ENCODE assay signal across 8 cellular contexts in genomic region chr9:114804504-114804903, GRCh38. TPM values are rescaled to one million over a fixed set of nuclear protein-coding genes. Genes with fewer than 3 reads are reported as not detected.
DNase-seq lines count a peak whose midpoint lies in the region; ATAC-seq and TF ChIP-seq lines count a peak whose summit lies in the region.

No MANE protein-coding gene starts in this region.

- peaks cover 24% of the 10 kb centered on the region for H3K27me3 Mint-ChIP-seq in activated CD8-positive, alpha-beta memory T cell treated with anti-CD3 and anti-CD28 coated beads, Interleukin-2, amount 10 ng/mL, durations not matched to agents 7 days and 5 days

- H2AFZ ChIP-seq in osteoblast (ENCODE audit: low read length): no peak overlapping the region

- H3K36me3 ChIP-seq in osteoblast (ENCODE audit: insufficient read depth, low read length): no peaks in the 10 kb centered on the region

- H3K36me3 Mint-ChIP-seq in activated CD8-positive, alpha-beta memory T cell treated with anti-CD3 and anti-CD28 coated beads, Interleukin-2, amount 10 ng/mL, durations not matched to agents 7 days and 5 days: peaks cover 5% of the 10 kb centered on the region

- no peak overlapping the region for H3K4me3 ChIP-seq in epithelial cell of esophagus (ENCODE audit: low read length)
- H3K4me3 ChIP-seq in osteoblast (ENCODE audit: insufficient read depth, low read length): no peak overlapping the region

- no peaks in the 10 kb centered on the region for H3K9me3 Mint-ChIP-seq in activated CD8-positive, alpha-beta memory T cell treated with anti-CD3 and anti-CD28 coated beads, Interleukin-2, amount 10 ng/mL, durations not matched to agents 7 days and 5 days (ENCODE audit: low read depth)

- no peaks in the 10 kb centered on the region for H4K20me1 ChIP-seq in osteoblast (ENCODE audit: insufficient read depth, low read length)

- H3K27me3 ChIP-seq in osteoblast (ENCODE audit: insufficient read depth, low read length): peaks cover 4% of the 10 kb centered on the region

- no peak overlapping the region for H3K27ac Mint-ChIP-seq in activated CD8-positive, alpha-beta memory T cell treated with anti-CD3 and anti-CD28 coated beads, Interleukin-2, amount 10 ng/mL, durations not matched to agents 7 days and 5 days

- no peak for TF ChIP-seq CTCF in epithelial cell of esophagus (IDR thresholded peaks at IDR 0.05; ENCODE audit: insufficient read depth, low read depth, low read length, missing control alignments)
- no peak for TF ChIP-seq CTCF in osteoblast (IDR thresholded peaks at IDR 0.05; ENCODE audit: extremely low read depth, low read depth, low read length)

- H3K4me1 Mint-ChIP-seq in activated CD8-positive, alpha-beta memory T cell treated with anti-CD3 and anti-CD28 coated beads, Interleukin-2, amount 10 ng/mL, durations not matched to agents 7 days and 5 days: peaks cover 23% of the 10 kb centered on the region

- DNase-seq in EL: peak; percentile 95
- peak; percentile 76 for DNase-seq in NOMO-1 treated with DMSO at 0.1 percent for 48 hours (lab: John Stamatoyannopoulos, UW; ENCODE audit: unreplicated experiment)
- DNase-seq in epithelial cell of esophagus (ENCODE audit: low read depth): peak; percentile 66
- peak; percentile 69 for DNase-seq in osteoblast (ENCODE audit: insufficient read length, low spot score, missing footprints)
- DNase-seq in activated effector memory CD4-positive, alpha-beta T cell treated with anti-CD3 and anti-CD28 coated beads, Interleukin-2, amount 50 U/mL, for 16 hours: no peak
- no peak for DNase-seq in NCI-H1417 treated with DMSO at 0.1 percent for 48 hours (lab: John Stamatoyannopoulos, UW)
- no peak for DNase-seq in activated CD8-positive, alpha-beta memory T cell treated with anti-CD3 and anti-CD28 coated beads, Interleukin-2, amount 10 ng/mL, durations not matched to agents 7 days and 5 days

- peak overlapping the region; percentile 17 for H3K27ac ChIP-seq in osteoblast (ENCODE audit: low read depth, low read length)

- peaks cover 28% of the 10 kb centered on the region for H3K4me1 ChIP-seq in osteoblast (ENCODE audit: insufficient read depth, low read length)

- no peak overlapping the region for H3K4me3 Mint-ChIP-seq in activated CD8-positive, alpha-beta memory T cell treated with anti-CD3 and anti-CD28 coated beads, Interleukin-2, amount 10 ng/mL, durations not matched to agents 7 days and 5 days

- CTCF ChIA-PET in activated CD8-positive, alpha-beta memory T cell treated with anti-CD3 and anti-CD28 coated beads, Interleukin-2, amount 10 ng/mL, durations not matched to agents 7 days and 5 days (lab: Charles Lee): no interaction called here

- no peaks in the 10 kb centered on the region for H3K9me3 ChIP-seq in osteoblast (ENCODE audit: low read depth, low read length)

- H3K79me2 ChIP-seq in osteoblast (ENCODE audit: insufficient read depth, low read length): no peaks in the 10 kb centered on the region

- no peak for ATAC-seq in HG02642 (IDR thresholded peaks at IDR 0.05; ENCODE audit: poor library complexity, unreplicated experiment)
- ATAC-seq in activated CD8-positive, alpha-beta memory T cell treated with anti-CD3 and anti-CD28 coated beads, Interleukin-2, amount 10 ng/mL, durations not matched to agents 7 days and 5 days: no peak

- H3K4me2 ChIP-seq in osteoblast (ENCODE audit: insufficient read depth, low read length): peak overlapping the region; percentile 22

RNA-seq across cellular contexts. Expression of gene TNFSF15, which starts 1.3 kb away (rescaled TPM):
- under 0.01 and 0.29 TPM in 2 replicates for total RNA-seq in osteoblast
- total RNA-seq in activated CD8-positive, alpha-beta memory T cell treated with anti-CD3 and anti-CD28 coated beads, Interleukin-2, amount 10 ng/mL, durations not matched to agents 7 days and 5 days: under 1 TPM; 0.06 to 0.16 TPM

Comparison
In these comparisons a context has a peak if more than half of its experiments do, and no peak if none do; other contexts are left out.
1. DNase-seq: peak in EL (single experiment), NOMO-1 treated with DMSO at 0.1 percent for 48 hours (single experiment), epithelial cell of esophagus (single experiment) and osteoblast (single experiment); none in activated effector memory CD4-positive, alpha-beta T cell treated with anti-CD3 and anti-CD28 coated beads, Interleukin-2, amount 50 U/mL, for 16 hours (single experiment), NCI-H1417 treated with DMSO at 0.1 percent for 48 hours (single experiment) and activated CD8-positive, alpha-beta memory T cell treated with anti-CD3 and anti-CD28 coated beads, Interleukin-2, amount 10 ng/mL, durations not matched to agents 7 days and 5 days (single experiment).